Comparison of ENCODE assay signal across 1 cellular context in the genomic region with DNA sequence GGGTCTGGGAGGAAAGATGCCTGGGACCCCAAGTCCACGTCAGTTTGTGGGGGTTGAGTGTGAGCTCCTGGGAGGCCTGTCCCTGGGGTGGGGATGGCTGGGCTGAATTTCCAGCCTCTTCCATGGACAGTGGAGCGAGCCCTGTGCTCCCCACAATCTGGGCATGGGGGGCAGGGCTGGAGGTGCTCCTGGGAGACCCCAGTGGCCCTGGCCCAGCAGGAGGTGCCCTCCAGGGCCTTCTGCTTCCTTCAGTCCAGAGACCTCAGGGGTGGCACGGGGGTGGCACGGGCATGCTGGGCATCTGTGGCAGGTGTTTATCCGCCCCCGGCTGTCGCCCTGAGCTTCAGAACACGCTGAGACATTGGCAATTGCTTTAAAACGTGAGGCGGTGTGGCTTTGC.
TF ChIP-seq lines count a peak whose summit lies in the region.

No MANE protein-coding gene starts in this region.

TF ChIP-seq in GM23338, 12 proteins besides CTCF, POLR2A, EP300 and RAD21 (continued from another document):
- TF ChIP-seq, protein P1, sequence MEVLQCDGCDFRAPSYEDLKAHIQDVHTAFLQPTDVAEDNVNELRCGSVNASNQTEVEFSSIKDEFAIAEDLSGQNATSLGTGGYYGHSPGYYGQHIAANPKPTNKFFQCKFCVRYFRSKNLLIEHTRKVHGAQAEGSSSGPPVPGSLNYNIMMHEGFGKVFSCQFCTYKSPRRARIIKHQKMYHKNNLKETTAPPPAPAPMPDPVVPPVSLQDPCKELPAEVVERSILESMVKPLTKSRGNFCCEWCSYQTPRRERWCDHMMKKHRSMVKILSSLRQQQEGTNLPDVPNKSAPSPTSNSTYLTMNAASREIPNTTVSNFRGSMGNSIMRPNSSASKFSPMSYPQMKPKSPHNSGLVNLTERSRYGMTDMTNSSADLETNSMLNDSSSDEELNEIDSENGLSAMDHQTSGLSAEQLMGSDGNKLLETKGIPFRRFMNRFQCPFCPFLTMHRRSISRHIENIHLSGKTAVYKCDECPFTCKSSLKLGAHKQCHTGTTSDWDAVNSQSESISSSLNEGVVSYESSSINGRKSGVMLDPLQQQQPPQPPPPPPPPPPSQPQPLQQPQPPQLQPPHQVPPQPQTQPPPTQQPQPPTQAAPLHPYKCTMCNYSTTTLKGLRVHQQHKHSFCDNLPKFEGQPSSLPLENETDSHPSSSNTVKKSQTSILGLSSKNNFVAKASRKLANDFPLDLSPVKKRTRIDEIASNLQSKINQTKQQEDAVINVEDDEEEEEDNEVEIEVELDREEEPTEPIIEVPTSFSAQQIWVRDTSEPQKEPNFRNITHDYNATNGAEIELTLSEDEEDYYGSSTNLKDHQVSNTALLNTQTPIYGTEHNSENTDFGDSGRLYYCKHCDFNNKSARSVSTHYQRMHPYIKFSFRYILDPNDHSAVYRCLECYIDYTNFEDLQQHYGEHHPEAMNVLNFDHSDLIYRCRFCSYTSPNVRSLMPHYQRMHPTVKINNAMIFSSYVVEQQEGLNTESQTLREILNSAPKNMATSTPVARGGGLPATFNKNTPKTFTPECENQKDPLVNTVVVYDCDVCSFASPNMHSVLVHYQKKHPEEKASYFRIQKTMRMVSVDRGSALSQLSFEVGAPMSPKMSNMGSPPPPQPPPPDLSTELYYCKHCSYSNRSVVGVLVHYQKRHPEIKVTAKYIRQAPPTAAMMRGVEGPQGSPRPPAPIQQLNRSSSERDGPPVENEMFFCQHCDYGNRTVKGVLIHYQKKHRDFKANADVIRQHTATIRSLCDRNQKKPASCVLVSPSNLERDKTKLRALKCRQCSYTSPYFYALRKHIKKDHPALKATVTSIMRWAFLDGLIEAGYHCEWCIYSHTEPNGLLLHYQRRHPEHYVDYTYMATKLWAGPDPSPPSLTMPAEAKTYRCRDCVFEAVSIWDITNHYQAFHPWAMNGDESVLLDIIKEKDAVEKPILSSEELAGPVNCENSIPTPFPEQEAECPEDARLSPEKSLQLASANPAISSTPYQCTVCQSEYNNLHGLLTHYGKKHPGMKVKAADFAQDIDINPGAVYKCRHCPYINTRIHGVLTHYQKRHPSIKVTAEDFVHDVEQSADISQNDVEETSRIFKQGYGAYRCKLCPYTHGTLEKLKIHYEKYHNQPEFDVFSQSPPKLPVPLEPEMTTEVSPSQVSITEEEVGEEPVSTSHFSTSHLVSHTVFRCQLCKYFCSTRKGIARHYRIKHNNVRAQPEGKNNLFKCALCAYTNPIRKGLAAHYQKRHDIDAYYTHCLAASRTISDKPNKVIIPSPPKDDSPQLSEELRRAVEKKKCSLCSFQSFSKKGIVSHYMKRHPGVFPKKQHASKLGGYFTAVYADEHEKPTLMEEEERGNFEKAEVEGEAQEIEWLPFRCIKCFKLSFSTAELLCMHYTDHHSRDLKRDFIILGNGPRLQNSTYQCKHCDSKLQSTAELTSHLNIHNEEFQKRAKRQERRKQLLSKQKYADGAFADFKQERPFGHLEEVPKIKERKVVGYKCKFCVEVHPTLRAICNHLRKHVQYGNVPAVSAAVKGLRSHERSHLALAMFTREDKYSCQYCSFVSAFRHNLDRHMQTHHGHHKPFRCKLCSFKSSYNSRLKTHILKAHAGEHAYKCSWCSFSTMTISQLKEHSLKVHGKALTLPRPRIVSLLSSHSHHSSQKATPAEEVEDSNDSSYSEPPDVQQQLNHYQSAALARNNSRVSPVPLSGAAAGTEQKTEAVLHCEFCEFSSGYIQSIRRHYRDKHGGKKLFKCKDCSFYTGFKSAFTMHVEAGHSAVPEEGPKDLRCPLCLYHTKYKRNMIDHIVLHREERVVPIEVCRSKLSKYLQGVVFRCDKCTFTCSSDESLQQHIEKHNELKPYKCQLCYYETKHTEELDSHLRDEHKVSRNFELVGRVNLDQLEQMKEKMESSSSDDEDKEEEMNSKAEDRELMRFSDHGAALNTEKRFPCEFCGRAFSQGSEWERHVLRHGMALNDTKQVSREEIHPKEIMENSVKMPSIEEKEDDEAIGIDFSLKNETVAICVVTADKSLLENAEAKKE (CRISPR knock-in tag; IDR thresholded peaks at IDR 0.05) = no peak
- TF ChIP-seq ZNF331 (CRISPR knock-in tag; IDR thresholded peaks at IDR 0.05; ENCODE audit: low read depth) (no peak), CREB1 (CRISPR knock-in tag; IDR thresholded peaks at IDR 0.05; ENCODE audit: low read depth) (no peak), ZNF114 (CRISPR knock-in tag; IDR thresholded peaks at IDR 0.05) (no peak)
TF ChIP-seq in GM23338: peak in this region for 0.
